ENCODE assay signal across 1 cellular context in the genomic region with DNA sequence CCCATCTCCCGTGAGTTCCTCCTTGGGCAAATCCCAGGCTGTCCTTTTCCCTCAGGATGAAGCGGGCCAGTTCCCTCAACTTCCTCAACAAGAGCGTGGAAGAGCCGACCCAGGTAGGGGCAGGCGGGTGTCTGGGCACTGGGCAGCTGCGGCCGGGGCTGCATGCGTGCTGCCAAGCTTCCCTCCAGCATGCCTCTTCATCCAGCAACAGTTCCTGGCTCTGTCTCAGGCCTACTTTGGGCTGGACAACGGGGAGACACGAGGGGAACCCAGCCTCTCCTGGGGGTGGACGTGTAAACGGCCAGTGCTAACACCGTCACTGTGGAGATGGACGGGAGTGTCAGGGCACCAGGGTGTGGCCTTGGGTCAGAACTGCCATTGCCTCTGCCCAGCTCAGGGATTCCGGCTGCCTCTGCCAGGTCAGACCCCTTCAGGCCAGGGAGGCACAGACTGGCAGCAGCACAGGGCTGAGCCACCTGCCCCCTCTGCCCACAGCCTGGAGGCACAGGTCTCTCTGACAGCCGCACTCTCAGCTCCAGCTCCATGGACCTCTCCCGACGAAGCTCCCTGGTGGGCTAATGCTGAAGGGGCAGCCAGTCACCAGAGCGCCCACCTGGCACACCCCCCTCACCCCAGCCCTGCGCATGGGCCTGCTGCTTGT.
TF ChIP-seq lines count a peak whose summit lies in the region.

No MANE protein-coding gene starts in this region.

TF ChIP-seq in IMR-90, 13 proteins besides CTCF, POLR2A, EP300 and RAD21:
- no peak for TF ChIP-seq RFX5 (IDR thresholded peaks at IDR 0.05; ENCODE audit: low read depth, low read length)
- TF ChIP-seq MAZ (IDR thresholded peaks at IDR 0.05; ENCODE audit: borderline replicate concordance, low read depth, low read length) = no peak
- TF ChIP-seq, protein P1, sequence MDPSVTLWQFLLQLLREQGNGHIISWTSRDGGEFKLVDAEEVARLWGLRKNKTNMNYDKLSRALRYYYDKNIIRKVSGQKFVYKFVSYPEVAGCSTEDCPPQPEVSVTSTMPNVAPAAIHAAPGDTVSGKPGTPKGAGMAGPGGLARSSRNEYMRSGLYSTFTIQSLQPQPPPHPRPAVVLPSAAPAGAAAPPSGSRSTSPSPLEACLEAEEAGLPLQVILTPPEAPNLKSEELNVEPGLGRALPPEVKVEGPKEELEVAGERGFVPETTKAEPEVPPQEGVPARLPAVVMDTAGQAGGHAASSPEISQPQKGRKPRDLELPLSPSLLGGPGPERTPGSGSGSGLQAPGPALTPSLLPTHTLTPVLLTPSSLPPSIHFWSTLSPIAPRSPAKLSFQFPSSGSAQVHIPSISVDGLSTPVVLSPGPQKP (IDR thresholded peaks at IDR 0.05; ENCODE audit: borderline replicate concordance, low read depth, low read length) = no peak
- no peak for TF ChIP-seq CEBPB (IDR thresholded peaks at IDR 0.05; ENCODE audit: low read depth, low read length)
- no peak for TF ChIP-seq FOS (IDR thresholded peaks at IDR 0.05; ENCODE audit: low read depth, low read length)
- TF ChIP-seq RCOR1 (IDR thresholded peaks at IDR 0.05; ENCODE audit: insufficient replicate concordance, low read length) = no peak
TF ChIP-seq in IMR-90: peak in this region for 0.
